1 cellular context compared by ENCODE assay signal in the genomic region with DNA sequence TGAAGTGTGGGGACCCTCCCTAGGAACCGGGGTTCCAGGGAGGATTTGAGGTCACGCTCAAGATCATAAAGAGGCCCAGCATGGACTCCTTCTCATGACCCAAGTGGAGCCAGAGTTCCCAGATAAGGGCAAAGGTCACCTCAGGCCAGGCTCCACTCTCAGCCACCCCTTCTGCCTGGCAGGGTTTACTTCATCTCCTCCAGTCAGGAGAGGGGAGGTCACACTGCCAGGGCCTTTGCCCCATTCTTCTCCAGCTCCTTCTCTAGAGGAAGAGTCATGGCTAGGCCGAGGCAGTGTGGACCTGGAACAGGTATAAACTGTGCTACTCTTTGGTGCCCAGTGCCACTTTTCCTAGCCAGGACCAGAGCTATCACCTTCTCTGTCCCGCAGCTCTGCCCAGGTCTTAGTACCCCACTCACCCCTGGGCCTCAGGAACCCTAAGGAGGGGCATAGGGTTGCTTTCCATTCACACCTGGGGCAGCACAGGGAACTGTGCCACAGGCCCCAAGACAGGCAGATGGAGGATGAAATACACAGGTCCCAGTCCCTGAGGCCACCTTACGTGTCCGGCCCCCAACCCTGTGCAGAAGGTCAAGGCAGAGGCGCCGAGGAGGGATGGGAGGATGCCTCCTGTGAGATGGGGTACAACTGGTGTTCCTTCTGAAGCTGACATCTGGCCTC.
TF ChIP-seq lines count a peak whose summit lies in the region.

No MANE protein-coding gene starts in this region.

TF ChIP-seq in GM23338, 12 proteins besides CTCF, POLR2A, EP300 and RAD21 (continued from another document):
- TF ChIP-seq, protein P1, sequence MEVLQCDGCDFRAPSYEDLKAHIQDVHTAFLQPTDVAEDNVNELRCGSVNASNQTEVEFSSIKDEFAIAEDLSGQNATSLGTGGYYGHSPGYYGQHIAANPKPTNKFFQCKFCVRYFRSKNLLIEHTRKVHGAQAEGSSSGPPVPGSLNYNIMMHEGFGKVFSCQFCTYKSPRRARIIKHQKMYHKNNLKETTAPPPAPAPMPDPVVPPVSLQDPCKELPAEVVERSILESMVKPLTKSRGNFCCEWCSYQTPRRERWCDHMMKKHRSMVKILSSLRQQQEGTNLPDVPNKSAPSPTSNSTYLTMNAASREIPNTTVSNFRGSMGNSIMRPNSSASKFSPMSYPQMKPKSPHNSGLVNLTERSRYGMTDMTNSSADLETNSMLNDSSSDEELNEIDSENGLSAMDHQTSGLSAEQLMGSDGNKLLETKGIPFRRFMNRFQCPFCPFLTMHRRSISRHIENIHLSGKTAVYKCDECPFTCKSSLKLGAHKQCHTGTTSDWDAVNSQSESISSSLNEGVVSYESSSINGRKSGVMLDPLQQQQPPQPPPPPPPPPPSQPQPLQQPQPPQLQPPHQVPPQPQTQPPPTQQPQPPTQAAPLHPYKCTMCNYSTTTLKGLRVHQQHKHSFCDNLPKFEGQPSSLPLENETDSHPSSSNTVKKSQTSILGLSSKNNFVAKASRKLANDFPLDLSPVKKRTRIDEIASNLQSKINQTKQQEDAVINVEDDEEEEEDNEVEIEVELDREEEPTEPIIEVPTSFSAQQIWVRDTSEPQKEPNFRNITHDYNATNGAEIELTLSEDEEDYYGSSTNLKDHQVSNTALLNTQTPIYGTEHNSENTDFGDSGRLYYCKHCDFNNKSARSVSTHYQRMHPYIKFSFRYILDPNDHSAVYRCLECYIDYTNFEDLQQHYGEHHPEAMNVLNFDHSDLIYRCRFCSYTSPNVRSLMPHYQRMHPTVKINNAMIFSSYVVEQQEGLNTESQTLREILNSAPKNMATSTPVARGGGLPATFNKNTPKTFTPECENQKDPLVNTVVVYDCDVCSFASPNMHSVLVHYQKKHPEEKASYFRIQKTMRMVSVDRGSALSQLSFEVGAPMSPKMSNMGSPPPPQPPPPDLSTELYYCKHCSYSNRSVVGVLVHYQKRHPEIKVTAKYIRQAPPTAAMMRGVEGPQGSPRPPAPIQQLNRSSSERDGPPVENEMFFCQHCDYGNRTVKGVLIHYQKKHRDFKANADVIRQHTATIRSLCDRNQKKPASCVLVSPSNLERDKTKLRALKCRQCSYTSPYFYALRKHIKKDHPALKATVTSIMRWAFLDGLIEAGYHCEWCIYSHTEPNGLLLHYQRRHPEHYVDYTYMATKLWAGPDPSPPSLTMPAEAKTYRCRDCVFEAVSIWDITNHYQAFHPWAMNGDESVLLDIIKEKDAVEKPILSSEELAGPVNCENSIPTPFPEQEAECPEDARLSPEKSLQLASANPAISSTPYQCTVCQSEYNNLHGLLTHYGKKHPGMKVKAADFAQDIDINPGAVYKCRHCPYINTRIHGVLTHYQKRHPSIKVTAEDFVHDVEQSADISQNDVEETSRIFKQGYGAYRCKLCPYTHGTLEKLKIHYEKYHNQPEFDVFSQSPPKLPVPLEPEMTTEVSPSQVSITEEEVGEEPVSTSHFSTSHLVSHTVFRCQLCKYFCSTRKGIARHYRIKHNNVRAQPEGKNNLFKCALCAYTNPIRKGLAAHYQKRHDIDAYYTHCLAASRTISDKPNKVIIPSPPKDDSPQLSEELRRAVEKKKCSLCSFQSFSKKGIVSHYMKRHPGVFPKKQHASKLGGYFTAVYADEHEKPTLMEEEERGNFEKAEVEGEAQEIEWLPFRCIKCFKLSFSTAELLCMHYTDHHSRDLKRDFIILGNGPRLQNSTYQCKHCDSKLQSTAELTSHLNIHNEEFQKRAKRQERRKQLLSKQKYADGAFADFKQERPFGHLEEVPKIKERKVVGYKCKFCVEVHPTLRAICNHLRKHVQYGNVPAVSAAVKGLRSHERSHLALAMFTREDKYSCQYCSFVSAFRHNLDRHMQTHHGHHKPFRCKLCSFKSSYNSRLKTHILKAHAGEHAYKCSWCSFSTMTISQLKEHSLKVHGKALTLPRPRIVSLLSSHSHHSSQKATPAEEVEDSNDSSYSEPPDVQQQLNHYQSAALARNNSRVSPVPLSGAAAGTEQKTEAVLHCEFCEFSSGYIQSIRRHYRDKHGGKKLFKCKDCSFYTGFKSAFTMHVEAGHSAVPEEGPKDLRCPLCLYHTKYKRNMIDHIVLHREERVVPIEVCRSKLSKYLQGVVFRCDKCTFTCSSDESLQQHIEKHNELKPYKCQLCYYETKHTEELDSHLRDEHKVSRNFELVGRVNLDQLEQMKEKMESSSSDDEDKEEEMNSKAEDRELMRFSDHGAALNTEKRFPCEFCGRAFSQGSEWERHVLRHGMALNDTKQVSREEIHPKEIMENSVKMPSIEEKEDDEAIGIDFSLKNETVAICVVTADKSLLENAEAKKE (CRISPR knock-in tag; IDR thresholded peaks at IDR 0.05) = no peak
- TF ChIP-seq, protein P2, sequence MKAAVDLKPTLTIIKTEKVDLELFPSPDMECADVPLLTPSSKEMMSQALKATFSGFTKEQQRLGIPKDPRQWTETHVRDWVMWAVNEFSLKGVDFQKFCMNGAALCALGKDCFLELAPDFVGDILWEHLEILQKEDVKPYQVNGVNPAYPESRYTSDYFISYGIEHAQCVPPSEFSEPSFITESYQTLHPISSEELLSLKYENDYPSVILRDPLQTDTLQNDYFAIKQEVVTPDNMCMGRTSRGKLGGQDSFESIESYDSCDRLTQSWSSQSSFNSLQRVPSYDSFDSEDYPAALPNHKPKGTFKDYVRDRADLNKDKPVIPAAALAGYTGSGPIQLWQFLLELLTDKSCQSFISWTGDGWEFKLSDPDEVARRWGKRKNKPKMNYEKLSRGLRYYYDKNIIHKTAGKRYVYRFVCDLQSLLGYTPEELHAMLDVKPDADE (IDR thresholded peaks at IDR 0.05) = no peak
- no peak for TF ChIP-seq JUNB (IDR thresholded peaks at IDR 0.05; ENCODE audit: unreplicated experiment)
- TF ChIP-seq ZNF114 (CRISPR knock-in tag; IDR thresholded peaks at IDR 0.05) = no peak
- TF ChIP-seq EZH2 (IDR thresholded peaks at IDR 0.05; ENCODE audit: low read depth, unreplicated experiment) = no peak
- no peak for TF ChIP-seq CREB1 (CRISPR knock-in tag; IDR thresholded peaks at IDR 0.05; ENCODE audit: low read depth)
- no peak for TF ChIP-seq REST (IDR thresholded peaks at IDR 0.05; ENCODE audit: unreplicated experiment)
